ENCODE assay signal across 9 cellular contexts in genomic region chr20:59082077-59082740, GRCh38. TPM values are rescaled to one million over a fixed set of nuclear protein-coding genes. Genes with fewer than 3 reads are reported as not detected.
DNase-seq lines count a peak whose midpoint lies in the region; TF ChIP-seq lines count a peak whose summit lies in the region.
"Had no signal": no experiment of that assay in that cellular context is flagged by ENCODE, and none has a peak within 500 bp of the region (broad histone marks: within the 10 kb centered on the region; RNA-seq: fewer than 3 reads in every experiment).

No MANE protein-coding gene starts in this region.

- H3K9me3 Mint-ChIP-seq in brain: no peaks in the 10 kb centered on the region
- no peaks in the 10 kb centered on the region for H3K9me3 Mint-ChIP-seq in nephron progenitor cell
- H3K9me3 Mint-ChIP-seq in activated T-helper 2 cell treated with anti-CD3 and anti-CD28 coated beads, Interferon-gamma antibody, Interleukin-2, Interleukin-4, amounts not matched to agents 10 μg/mL and 5 μg/mL and 100 μg/mL, durations not matched to agents 14 hours and 24 hours and 36 hours: no peaks in the 10 kb centered on the region

- TF ChIP-seq CTCF in GM12864 (IDR thresholded peaks at IDR 0.05; ENCODE audit: low read depth, low read length, missing control alignments) (peak; percentile 37), brain (conservative IDR thresholded peaks at IDR 0.05) (peak; percentile 11 to 32), nephron progenitor cell (IDR thresholded peaks at IDR 0.05) (peak; percentile 39)

- peaks cover 24% of the 10 kb centered on the region for H3K27me3 Mint-ChIP-seq in brain
- peaks cover 16% of the 10 kb centered on the region for H3K27me3 Mint-ChIP-seq in nephron progenitor cell (ENCODE audit: low read depth, poor library complexity)
- peaks cover 38% of the 10 kb centered on the region for H3K27me3 Mint-ChIP-seq in activated T-helper 2 cell treated with anti-CD3 and anti-CD28 coated beads, Interferon-gamma antibody, Interleukin-2, Interleukin-4, amounts not matched to agents 10 μg/mL and 5 μg/mL and 100 μg/mL, durations not matched to agents 14 hours and 24 hours and 36 hours (ENCODE audit: low read depth)

- H3K4me3 Mint-ChIP-seq in brain (no peak overlapping the region), nephron progenitor cell (no peak overlapping the region)
- no peak overlapping the region for H3K4me3 Mint-ChIP-seq in activated T-helper 2 cell treated with anti-CD3 and anti-CD28 coated beads, Interferon-gamma antibody, Interleukin-2, Interleukin-4, amounts not matched to agents 10 μg/mL and 5 μg/mL and 100 μg/mL, durations not matched to agents 14 hours and 24 hours and 36 hours (ENCODE audit: low read depth)
- H3K4me3 Mint-ChIP-seq: activated naive CD8-positive, alpha-beta T cell had no signal

- no peaks in the 10 kb centered on the region for H3K36me3 Mint-ChIP-seq in brain
- H3K36me3 Mint-ChIP-seq in nephron progenitor cell (ENCODE audit: low read depth): no peaks in the 10 kb centered on the region
- no peaks in the 10 kb centered on the region for H3K36me3 Mint-ChIP-seq in activated T-helper 2 cell treated with anti-CD3 and anti-CD28 coated beads, Interferon-gamma antibody, Interleukin-2, Interleukin-4, amounts not matched to agents 10 μg/mL and 5 μg/mL and 100 μg/mL, durations not matched to agents 14 hours and 24 hours and 36 hours (ENCODE audit: low read depth)
- H3K36me3 Mint-ChIP-seq: activated naive CD8-positive, alpha-beta T cell had no signal

- H3K36me3 ChIP-seq in MG63: no peaks in the 10 kb centered on the region
- H3K36me3 ChIP-seq: HAP-1 had no signal

- peaks cover 1% of the 10 kb centered on the region; the same call in 1 of the 2 replicates for H3K9me3 ChIP-seq in MG63
- H3K9me3 ChIP-seq: HAP-1 had no signal

- peaks cover 11% of the 10 kb centered on the region for H3K27me3 ChIP-seq in MG63

- H3K4me1 Mint-ChIP-seq in brain (no peaks in the 10 kb centered on the region), nephron progenitor cell (no peaks in the 10 kb centered on the region)
- H3K4me1 Mint-ChIP-seq in activated T-helper 2 cell treated with anti-CD3 and anti-CD28 coated beads, Interferon-gamma antibody, Interleukin-2, Interleukin-4, amounts not matched to agents 10 μg/mL and 5 μg/mL and 100 μg/mL, durations not matched to agents 14 hours and 24 hours and 36 hours (ENCODE audit: low read depth): peaks cover 8% of the 10 kb centered on the region

- no peak for DNase-seq in GM12864 (ENCODE audit: low read depth)
- DNase-seq in MG63: peak; percentile 33
- DNase-seq in nephron progenitor cell: no peak
- no peak for DNase-seq in activated T-helper 2 cell treated with anti-CD3 and anti-CD28 coated beads, Interferon-gamma antibody, Interleukin-2, Interleukin-4, amounts not matched to agents 10 μg/mL and 5 μg/mL and 100 μg/mL, durations not matched to agents 14 hours and 24 hours and 36 hours (ENCODE audit: low spot score)
- DNase-seq in kidney glomerular epithelial cell (lab: John Stamatoyannopoulos, UW): no peak
- DNase-seq in activated CD4-positive, alpha-beta T cell treated with anti-CD3 and anti-CD28 coated beads for 1 hour: no peak

- H3K4me3 ChIP-seq in GM12864 (ENCODE audit: low read depth, low read length) (no peak overlapping the region), MG63 (no peak overlapping the region)
- H3K4me3 ChIP-seq: HAP-1 had no signal

- intact Hi-C loops in activated T-helper 2 cell treated with anti-CD3 and anti-CD28 coated beads, Interferon-gamma antibody, Interleukin-2, Interleukin-4, amounts not matched to agents 10 μg/mL and 5 μg/mL and 100 μg/mL, durations not matched to agents 14 hours and 24 hours and 36 hours (cut with micrococcal nuclease): loop anchor here (10.0 kb wide), 1 partner anchor 323 kb away; no protein-coding TSS in a partner anchor

- H3K27ac Mint-ChIP-seq in brain: no peak overlapping the region
- no peak overlapping the region for H3K27ac Mint-ChIP-seq in nephron progenitor cell
- H3K27ac Mint-ChIP-seq in activated T-helper 2 cell treated with anti-CD3 and anti-CD28 coated beads, Interferon-gamma antibody, Interleukin-2, Interleukin-4, amounts not matched to agents 10 μg/mL and 5 μg/mL and 100 μg/mL, durations not matched to agents 14 hours and 24 hours and 36 hours: no peak overlapping the region
- H3K27ac Mint-ChIP-seq: activated naive CD8-positive, alpha-beta T cell had no signal

RNA-seq across cellular contexts. Expression of gene PRELID3B, which starts 39.6 kb away (rescaled TPM):
- 177 and 205 TPM in 2 replicates for total RNA-seq in MG63 (2014; rRNA removed; shearing (Covaris generic); ENCODE audit: low replicate concordance)
- 38.3 TPM for polyA plus RNA-seq in brain (ENCODE audit: insufficient read depth, low read depth, low replicate concordance)
- 106 and 112 TPM in 2 replicates for total RNA-seq in activated T-helper 2 cell treated with anti-CD3 and anti-CD28 coated beads, Interferon-gamma antibody, Interleukin-2, Interleukin-4, amounts not matched to agents 10 μg/mL and 5 μg/mL and 100 μg/mL, durations not matched to agents 14 hours and 24 hours and 36 hours

RNA-seq across cellular contexts. Expression of gene ATP5F1E, which starts 50.1 kb away (rescaled TPM):
- 32.4 and 44.2 TPM in 2 replicates for total RNA-seq in MG63 (2014; rRNA removed; shearing (Covaris generic); ENCODE audit: low replicate concordance)
- polyA plus RNA-seq in brain (ENCODE audit: insufficient read depth, low read depth, low replicate concordance): 87.4 TPM
- 61.2 and 66.9 TPM in 2 replicates for total RNA-seq in activated T-helper 2 cell treated with anti-CD3 and anti-CD28 coated beads, Interferon-gamma antibody, Interleukin-2, Interleukin-4, amounts not matched to agents 10 μg/mL and 5 μg/mL and 100 μg/mL, durations not matched to agents 14 hours and 24 hours and 36 hours
